In genomic region chr16:28254158-28254557, GRCh38 we compare ENCODE assay signal across 30 cellular contexts. TPM values are rescaled to one million over a fixed set of nuclear protein-coding genes. Genes with fewer than 3 reads are reported as not detected.
"Had no signal": no experiment of that assay in that cellular context is flagged by ENCODE, and none has a peak within 500 bp of the region (broad histone marks: within the 10 kb centered on the region; RNA-seq: fewer than 3 reads in every experiment).

No MANE protein-coding gene starts in this region.

- H3K27me3 ChIP-seq: ascending aorta, cardiac muscle cell had no signal

- DNase-seq: activated effector memory CD4-positive, alpha-beta T cell treated with anti-CD3 and anti-CD28 coated beads, Interleukin-2, amount 50 U/mL, for 16 hours; activated effector memory CD4-positive, alpha-beta T cell treated with Interleukin-2 at 50 U/mL for 16 hours; activated gamma-delta T cell; activated gamma-delta T cell treated with Interleukin-2 at 50 U/mL for 16 hours; activated naive CD4-positive, alpha-beta T cell; activated naive CD4-positive, alpha-beta T cell treated with anti-CD3 and anti-CD28 coated beads for 36 hours; activated naive CD4-positive, alpha-beta T cell treated with anti-CD3 and anti-CD28 coated beads, Interleukin-2, amount 10 ng/mL, durations not matched to agents 7 days and 5 days; activated naive CD4-positive, alpha-beta T cell treated with anti-CD3 and anti-CD28 coated beads, Interleukin-2, amount 50 U/mL, for 16 hours; activated naive CD4-positive, alpha-beta T cell treated with Interleukin-2 at 50 U/mL for 16 hours; activated naive CD8-positive, alpha-beta T cell treated with anti-CD3 and anti-CD28 coated beads for 36 hours; activated naive CD8-positive, alpha-beta T cell treated with anti-CD3 and anti-CD28 coated beads, Interleukin-2, amount 10 ng/mL, durations not matched to agents 7 days and 5 days; activated naive CD8-positive, alpha-beta T cell treated with anti-CD3 and anti-CD28 coated beads, Interleukin-2, amount 50 U/mL, for 24 hours; activated T-cell treated with anti-CD3 and anti-CD28 coated beads, Interleukin-2, amount 50 U/mL, for 1 hour; activated T-cell treated with anti-CD3 and anti-CD28 coated beads, Interleukin-2, amount 50 U/mL, for 24 hours; activated T-cell treated with anti-CD3 and anti-CD28 coated beads, Interleukin-2, amount 50 U/mL, for 4 hours; activated T-cell treated with anti-CD3 and anti-CD28 coated beads, Interleukin-2, amount 50 U/mL, for 48 hours; activated T-cell treated with anti-CD3 and anti-CD28 coated beads, Interleukin-2, amount 50 U/mL, for 72 hours; adrenal gland; amniotic stem cell; amygdala; anterior cingulate cortex; aorta; body of pancreas; brain microvascular endothelial cell; caudate nucleus; central memory CD4-positive, alpha-beta T cell; cerebellar nuclear complex had no signal

- H3K9me3 ChIP-seq: adrenal gland had no signal

- H3K36me3 ChIP-seq: adrenal gland, ascending aorta, brain microvascular endothelial cell, breast epithelium, cardiac muscle cell had no signal

- H3K27ac ChIP-seq: adrenal gland, ascending aorta, body of pancreas, brain microvascular endothelial cell, breast epithelium, cardiac muscle cell had no signal

- H3K4me1 ChIP-seq: breast epithelium had no signal

- H3K4me3 ChIP-seq: adrenal gland, ascending aorta, body of pancreas, breast epithelium, cardiac muscle cell had no signal

RNA-seq across cellular contexts. Expression of gene SBK1, which starts 38.2 kb away (rescaled TPM):
- total RNA-seq: ascending aorta had no signal
